ENCODE assay signal across 23 cellular contexts in the genomic region with DNA sequence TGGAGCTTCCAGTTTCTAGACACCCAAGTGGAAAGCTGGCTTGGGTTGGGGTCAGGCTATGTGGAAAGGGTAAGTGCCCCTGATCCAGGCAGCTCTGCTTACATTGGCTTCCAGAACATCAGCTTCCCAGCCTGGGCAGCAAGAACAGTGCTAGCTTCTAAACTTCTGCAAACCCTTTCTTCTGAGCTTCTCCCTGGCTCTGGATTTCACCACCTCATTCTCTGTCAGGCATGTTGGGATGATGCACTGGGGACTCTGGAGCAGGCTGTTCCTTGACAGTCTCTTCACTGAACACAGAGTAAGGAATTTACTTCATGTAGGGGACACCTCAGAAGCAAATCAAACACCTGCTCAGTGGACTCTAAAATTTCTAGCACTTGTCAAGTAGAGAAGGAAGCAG.
"Had no signal": no experiment of that assay in that cellular context is flagged by ENCODE, and none has a peak within 500 bp of the region (broad histone marks: within the 10 kb centered on the region; RNA-seq: fewer than 3 reads in every experiment).

No MANE protein-coding gene starts in this region.

- H3K27me3 ChIP-seq: colonic mucosa, esophagus squamous epithelium, foreskin keratinocyte, gastrocnemius medialis had no signal

- DNase-seq: colonic mucosa; cortex of kidney; dermis blood vessel endothelial cell; dorsolateral prefrontal cortex; effector CD4-positive, alpha-beta T cell; effector CD8-positive, alpha-beta T cell; effector memory CD4-positive, alpha-beta T cell; effector memory CD8-positive, alpha-beta T cell; endodermal cell; erythroblast; esophagus squamous epithelium; foreskin fibroblast; foreskin keratinocyte; foreskin melanocyte; gastrocnemius medialis; glutamatergic neuron; head of caudate nucleus; heart left ventricle had no signal

- H3K4me3 Mint-ChIP-seq: dendritic cell treated with granulocyte-macrophage colony-stimulating factor and Interleukin-4, amounts not matched to agents 40 ng/mL and 50 ng/mL, for 4 days; effector memory CD8-positive, alpha-beta T cell; endodermal cell had no signal

- H3K4me1 ChIP-seq: colonic mucosa, esophagus squamous epithelium, foreskin keratinocyte, gastrocnemius medialis, gastroesophageal sphincter, heart left ventricle had no signal

- H3K9me3 ChIP-seq: colonic mucosa, esophagus squamous epithelium, gastrocnemius medialis had no signal

- H3K27me3 Mint-ChIP-seq: effector memory CD8-positive, alpha-beta T cell had no signal

- H3K36me3 ChIP-seq: colonic mucosa, esophagus squamous epithelium, gastrocnemius medialis, gastroesophageal sphincter, heart left ventricle had no signal

- H3K27ac Mint-ChIP-seq: dendritic cell treated with granulocyte-macrophage colony-stimulating factor and Interleukin-4, amounts not matched to agents 40 ng/mL and 50 ng/mL, for 4 days; effector memory CD8-positive, alpha-beta T cell; endodermal cell had no signal

- H3K4me3 ChIP-seq: colonic mucosa, coronary artery, dorsolateral prefrontal cortex, esophagus squamous epithelium, gastrocnemius medialis, gastroesophageal sphincter, heart left ventricle had no signal

- ATAC-seq: effector memory CD8-positive, alpha-beta T cell; esophagus mucosa; foreskin keratinocyte; gastrocnemius medialis; gastroesophageal sphincter; heart left ventricle had no signal

- H3K9me3 Mint-ChIP-seq: dendritic cell treated with granulocyte-macrophage colony-stimulating factor and Interleukin-4, amounts not matched to agents 40 ng/mL and 50 ng/mL, for 4 days had no signal

- H3K27ac ChIP-seq: colonic mucosa, coronary artery, dorsolateral prefrontal cortex, epithelial cell of prostate, esophagus squamous epithelium, foreskin keratinocyte, gastrocnemius medialis, gastroesophageal sphincter, heart left ventricle had no signal
